ENCODE assay signal across 1 cellular context in the genomic region with DNA sequence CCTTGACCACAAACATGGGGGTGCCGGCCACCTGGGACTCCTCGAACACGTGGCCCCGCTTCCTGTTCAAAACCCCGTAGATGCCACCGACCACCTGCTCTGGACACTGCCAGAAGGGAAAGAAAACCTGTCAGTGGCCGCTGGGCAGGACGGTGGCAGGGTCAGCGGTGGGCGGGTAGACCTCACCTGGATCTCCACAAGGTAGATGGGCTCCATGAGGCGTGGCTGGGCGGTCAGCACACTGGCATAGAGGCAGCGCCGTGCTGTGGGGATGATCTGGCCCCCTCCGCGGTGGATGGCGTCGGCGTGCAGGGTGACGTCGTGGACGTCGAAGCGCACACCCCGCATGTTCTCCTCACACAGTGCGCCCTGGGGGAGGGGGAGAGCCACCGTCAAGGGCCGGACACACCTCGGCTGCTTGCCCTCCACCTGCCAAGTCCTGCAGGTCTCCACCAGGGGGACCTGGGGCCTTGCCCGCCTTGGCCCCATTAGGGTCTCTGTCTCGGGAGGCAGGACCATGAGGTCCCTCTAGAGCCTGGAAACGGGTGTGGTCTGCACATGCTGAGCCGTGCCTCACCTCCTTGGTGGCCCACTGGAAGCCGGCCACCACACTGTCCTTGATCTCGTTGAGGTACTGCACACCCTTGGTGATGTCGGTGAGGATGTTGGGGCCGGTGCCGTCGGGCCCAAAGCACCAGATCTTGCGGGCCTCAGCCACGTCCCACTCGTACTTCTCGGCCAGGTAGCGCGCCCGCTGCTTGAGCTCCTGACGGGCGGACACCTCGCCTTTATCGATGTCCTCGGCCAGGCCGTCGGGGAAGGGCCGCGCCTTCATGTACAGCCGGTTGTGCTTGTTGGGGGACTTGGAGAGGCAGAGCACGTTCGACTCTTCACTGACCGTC.
TF ChIP-seq lines count a peak whose summit lies in the region.

No MANE protein-coding gene starts in this region.

TF ChIP-seq in K562, 482 proteins besides CTCF, POLR2A, EP300 and RAD21 (continued from another document and continues in another):
- TF ChIP-seq, protein P1, sequence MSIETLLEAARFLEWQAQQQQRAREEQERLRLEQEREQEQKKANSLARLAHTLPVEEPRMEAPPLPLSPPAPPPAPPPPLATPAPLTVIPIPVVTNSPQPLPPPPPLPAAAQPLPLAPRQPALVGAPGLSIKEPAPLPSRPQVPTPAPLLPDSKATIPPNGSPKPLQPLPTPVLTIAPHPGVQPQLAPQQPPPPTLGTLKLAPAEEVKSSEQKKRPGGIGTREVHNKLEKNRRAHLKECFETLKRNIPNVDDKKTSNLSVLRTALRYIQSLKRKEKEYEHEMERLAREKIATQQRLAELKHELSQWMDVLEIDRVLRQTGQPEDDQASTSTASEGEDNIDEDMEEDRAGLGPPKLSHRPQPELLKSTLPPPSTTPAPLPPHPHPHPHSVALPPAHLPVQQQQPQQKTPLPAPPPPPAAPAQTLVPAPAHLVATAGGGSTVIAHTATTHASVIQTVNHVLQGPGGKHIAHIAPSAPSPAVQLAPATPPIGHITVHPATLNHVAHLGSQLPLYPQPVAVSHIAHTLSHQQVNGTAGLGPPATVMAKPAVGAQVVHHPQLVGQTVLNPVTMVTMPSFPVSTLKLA (conservative IDR thresholded peaks at IDR 0.05), result no peak
- TF ChIP-seq ZNF184 (CRISPR knock-in tag; IDR thresholded peaks at IDR 0.05) (no peak), ZNF232 (CRISPR knock-in tag; IDR thresholded peaks at IDR 0.05) (no peak), HMG20A (CRISPR knock-in tag; conservative IDR thresholded peaks at IDR 0.05) (no peak), ZEB2 (IDR thresholded peaks at IDR 0.05) (no peak), MED1 (CRISPR knock-in tag; IDR thresholded peaks at IDR 0.05; ENCODE audit: borderline replicate concordance) (no peak), PHTF2 (CRISPR knock-in tag; IDR thresholded peaks at IDR 0.05) (no peak), NFE2 (IDR thresholded peaks at IDR 0.05; ENCODE audit: low read depth) (no peak), MBD2 (IDR thresholded peaks at IDR 0.05; ENCODE audit: borderline replicate concordance, low read depth) (no peak), ETV5 (CRISPR knock-in tag; IDR thresholded peaks at IDR 0.05; ENCODE audit: low read depth) (no peak), RBBP5 (IDR thresholded peaks at IDR 0.05; ENCODE audit: borderline replicate concordance, insufficient read depth, low read length, poor library complexity, severe bottlenecking) (no peak), NR2F6 (CRISPR knock-in tag; IDR thresholded peaks at IDR 0.05) (no peak), CHD2 (IDR thresholded peaks at IDR 0.05; ENCODE audit: low read depth, low read length) (no peak), RBM15 (IDR thresholded peaks at IDR 0.05; ENCODE audit: insufficient read depth, low read length) (0 out of 2 replicates have a peak, but pooled peaks have one; percentile 32), SIX5 (IDR thresholded peaks at IDR 0.05; ENCODE audit: borderline replicate concordance in 1 of 2, insufficient read depth in 1 of 2, low read depth in 1 of 2, low read length in 2 of 2) (no peak), PHF21A (IDR thresholded peaks at IDR 0.05; ENCODE audit: borderline replicate concordance, low read depth) (no peak), CAMTA2 (CRISPR knock-in tag; conservative IDR thresholded peaks at IDR 0.05) (no peak), HDAC2 (IDR thresholded peaks at IDR 0.05) (no peak), KAT8 (IDR thresholded peaks at IDR 0.05; ENCODE audit: low read depth) (no peak), CBFB (CRISPR knock-in tag; IDR thresholded peaks at IDR 0.05) (no peak), HDAC8 (tag; IDR thresholded peaks at IDR 0.05) (no peak), MEIS2 (IDR thresholded peaks at IDR 0.05; ENCODE audit: partially characterized antibody) (no peak), CBFA2T2 (conservative IDR thresholded peaks at IDR 0.05) (no peak), HNRNPLL (IDR thresholded peaks at IDR 0.05; ENCODE audit: low read depth, low read length, poor library complexity, severe bottlenecking) (no peak), RBM34 (IDR thresholded peaks at IDR 0.05; ENCODE audit: borderline replicate concordance, insufficient read depth, low read length) (no peak), BACH1 (tag; IDR thresholded peaks at IDR 0.05) (no peak), HNRNPL (IDR thresholded peaks at IDR 0.05; ENCODE audit: low read depth, low read length) (no peak), YY1 (IDR thresholded peaks at IDR 0.05; ENCODE audit: borderline replicate concordance in 1 of 3, control insufficient read depth in 1 of 3, extremely low read depth in 1 of 3, insufficient read depth in 3 of 3, insufficient read length in 1 of 3, insufficient replicate concordance in 2 of 3, low read depth in 1 of 3, low read length in 2 of 3) (no peak), ZNF146 (CRISPR knock-in tag; IDR thresholded peaks at IDR 0.05; ENCODE audit: unreplicated experiment) (no peak), RBM39 (optimal IDR thresholded peaks at IDR 0.05; ENCODE audit: low read depth, low read length) (no peak), ZNF561 (CRISPR knock-in tag; conservative IDR thresholded peaks at IDR 0.05) (no peak), HMGN3 (IDR thresholded peaks at IDR 0.05; ENCODE audit: borderline replicate concordance, extremely low read depth, insufficient read length, low read depth, low read length) (no peak), SUPT5H (IDR thresholded peaks at IDR 0.05) (peak; percentile 49), ZNF830 (CRISPR knock-in tag; IDR thresholded peaks at IDR 0.05) (no peak), ILF3 (IDR thresholded peaks at IDR 0.05; ENCODE audit: borderline replicate concordance) (no peak), ZC3H8 (IDR thresholded peaks at IDR 0.05) (no peak), RBFOX2 (IDR thresholded peaks at IDR 0.05; ENCODE audit: low read depth, low read length) (peak; percentile 82), SOX6 (IDR thresholded peaks at IDR 0.05) (no peak), EP400 (IDR thresholded peaks at IDR 0.05) (no peak)
- TF ChIP-seq, protein P2, sequence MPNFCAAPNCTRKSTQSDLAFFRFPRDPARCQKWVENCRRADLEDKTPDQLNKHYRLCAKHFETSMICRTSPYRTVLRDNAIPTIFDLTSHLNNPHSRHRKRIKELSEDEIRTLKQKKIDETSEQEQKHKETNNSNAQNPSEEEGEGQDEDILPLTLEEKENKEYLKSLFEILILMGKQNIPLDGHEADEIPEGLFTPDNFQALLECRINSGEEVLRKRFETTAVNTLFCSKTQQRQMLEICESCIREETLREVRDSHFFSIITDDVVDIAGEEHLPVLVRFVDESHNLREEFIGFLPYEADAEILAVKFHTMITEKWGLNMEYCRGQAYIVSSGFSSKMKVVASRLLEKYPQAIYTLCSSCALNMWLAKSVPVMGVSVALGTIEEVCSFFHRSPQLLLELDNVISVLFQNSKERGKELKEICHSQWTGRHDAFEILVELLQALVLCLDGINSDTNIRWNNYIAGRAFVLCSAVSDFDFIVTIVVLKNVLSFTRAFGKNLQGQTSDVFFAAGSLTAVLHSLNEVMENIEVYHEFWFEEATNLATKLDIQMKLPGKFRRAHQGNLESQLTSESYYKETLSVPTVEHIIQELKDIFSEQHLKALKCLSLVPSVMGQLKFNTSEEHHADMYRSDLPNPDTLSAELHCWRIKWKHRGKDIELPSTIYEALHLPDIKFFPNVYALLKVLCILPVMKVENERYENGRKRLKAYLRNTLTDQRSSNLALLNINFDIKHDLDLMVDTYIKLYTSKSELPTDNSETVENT (CRISPR knock-in tag; IDR thresholded peaks at IDR 0.05), result peak; percentile 8; the same call in 1 of the 2 replicates
- TF ChIP-seq, protein P3, sequence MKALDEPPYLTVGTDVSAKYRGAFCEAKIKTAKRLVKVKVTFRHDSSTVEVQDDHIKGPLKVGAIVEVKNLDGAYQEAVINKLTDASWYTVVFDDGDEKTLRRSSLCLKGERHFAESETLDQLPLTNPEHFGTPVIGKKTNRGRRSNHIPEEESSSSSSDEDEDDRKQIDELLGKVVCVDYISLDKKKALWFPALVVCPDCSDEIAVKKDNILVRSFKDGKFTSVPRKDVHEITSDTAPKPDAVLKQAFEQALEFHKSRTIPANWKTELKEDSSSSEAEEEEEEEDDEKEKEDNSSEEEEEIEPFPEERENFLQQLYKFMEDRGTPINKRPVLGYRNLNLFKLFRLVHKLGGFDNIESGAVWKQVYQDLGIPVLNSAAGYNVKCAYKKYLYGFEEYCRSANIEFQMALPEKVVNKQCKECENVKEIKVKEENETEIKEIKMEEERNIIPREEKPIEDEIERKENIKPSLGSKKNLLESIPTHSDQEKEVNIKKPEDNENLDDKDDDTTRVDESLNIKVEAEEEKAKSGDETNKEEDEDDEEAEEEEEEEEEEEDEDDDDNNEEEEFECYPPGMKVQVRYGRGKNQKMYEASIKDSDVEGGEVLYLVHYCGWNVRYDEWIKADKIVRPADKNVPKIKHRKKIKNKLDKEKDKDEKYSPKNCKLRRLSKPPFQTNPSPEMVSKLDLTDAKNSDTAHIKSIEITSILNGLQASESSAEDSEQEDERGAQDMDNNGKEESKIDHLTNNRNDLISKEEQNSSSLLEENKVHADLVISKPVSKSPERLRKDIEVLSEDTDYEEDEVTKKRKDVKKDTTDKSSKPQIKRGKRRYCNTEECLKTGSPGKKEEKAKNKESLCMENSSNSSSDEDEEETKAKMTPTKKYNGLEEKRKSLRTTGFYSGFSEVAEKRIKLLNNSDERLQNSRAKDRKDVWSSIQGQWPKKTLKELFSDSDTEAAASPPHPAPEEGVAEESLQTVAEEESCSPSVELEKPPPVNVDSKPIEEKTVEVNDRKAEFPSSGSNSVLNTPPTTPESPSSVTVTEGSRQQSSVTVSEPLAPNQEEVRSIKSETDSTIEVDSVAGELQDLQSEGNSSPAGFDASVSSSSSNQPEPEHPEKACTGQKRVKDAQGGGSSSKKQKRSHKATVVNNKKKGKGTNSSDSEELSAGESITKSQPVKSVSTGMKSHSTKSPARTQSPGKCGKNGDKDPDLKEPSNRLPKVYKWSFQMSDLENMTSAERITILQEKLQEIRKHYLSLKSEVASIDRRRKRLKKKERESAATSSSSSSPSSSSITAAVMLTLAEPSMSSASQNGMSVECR (CRISPR knock-in tag; IDR thresholded peaks at IDR 0.05), result no peak
- TF ChIP-seq, protein P4, sequence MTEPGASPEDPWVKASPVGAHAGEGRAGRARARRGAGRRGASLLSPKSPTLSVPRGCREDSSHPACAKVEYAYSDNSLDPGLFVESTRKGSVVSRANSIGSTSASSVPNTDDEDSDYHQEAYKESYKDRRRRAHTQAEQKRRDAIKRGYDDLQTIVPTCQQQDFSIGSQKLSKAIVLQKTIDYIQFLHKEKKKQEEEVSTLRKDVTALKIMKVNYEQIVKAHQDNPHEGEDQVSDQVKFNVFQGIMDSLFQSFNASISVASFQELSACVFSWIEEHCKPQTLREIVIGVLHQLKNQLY (CRISPR knock-in tag; conservative IDR thresholded peaks at IDR 0.05), result no peak
- TF ChIP-seq, protein P5, sequence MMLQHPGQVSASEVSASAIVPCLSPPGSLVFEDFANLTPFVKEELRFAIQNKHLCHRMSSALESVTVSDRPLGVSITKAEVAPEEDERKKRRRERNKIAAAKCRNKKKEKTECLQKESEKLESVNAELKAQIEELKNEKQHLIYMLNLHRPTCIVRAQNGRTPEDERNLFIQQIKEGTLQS (IDR thresholded peaks at IDR 0.05), result no peak
- TF ChIP-seq, protein P5 (CRISPR knock-in tag; conservative IDR thresholded peaks at IDR 0.05), result no peak
- TF ChIP-seq, protein P6, sequence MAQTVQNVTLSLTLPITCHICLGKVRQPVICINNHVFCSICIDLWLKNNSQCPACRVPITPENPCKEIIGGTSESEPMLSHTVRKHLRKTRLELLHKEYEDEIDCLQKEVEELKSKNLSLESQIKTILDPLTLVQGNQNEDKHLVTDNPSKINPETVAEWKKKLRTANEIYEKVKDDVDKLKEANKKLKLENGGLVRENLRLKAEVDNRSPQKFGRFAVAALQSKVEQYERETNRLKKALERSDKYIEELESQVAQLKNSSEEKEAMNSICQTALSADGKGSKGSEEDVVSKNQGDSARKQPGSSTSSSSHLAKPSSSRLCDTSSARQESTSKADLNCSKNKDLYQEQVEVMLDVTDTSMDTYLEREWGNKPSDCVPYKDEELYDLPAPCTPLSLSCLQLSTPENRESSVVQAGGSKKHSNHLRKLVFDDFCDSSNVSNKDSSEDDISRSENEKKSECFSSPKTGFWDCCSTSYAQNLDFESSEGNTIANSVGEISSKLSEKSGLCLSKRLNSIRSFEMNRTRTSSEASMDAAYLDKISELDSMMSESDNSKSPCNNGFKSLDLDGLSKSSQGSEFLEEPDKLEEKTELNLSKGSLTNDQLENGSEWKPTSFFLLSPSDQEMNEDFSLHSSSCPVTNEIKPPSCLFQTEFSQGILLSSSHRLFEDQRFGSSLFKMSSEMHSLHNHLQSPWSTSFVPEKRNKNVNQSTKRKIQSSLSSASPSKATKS (CRISPR knock-in tag; IDR thresholded peaks at IDR 0.05), result no peak
- TF ChIP-seq, protein P7, sequence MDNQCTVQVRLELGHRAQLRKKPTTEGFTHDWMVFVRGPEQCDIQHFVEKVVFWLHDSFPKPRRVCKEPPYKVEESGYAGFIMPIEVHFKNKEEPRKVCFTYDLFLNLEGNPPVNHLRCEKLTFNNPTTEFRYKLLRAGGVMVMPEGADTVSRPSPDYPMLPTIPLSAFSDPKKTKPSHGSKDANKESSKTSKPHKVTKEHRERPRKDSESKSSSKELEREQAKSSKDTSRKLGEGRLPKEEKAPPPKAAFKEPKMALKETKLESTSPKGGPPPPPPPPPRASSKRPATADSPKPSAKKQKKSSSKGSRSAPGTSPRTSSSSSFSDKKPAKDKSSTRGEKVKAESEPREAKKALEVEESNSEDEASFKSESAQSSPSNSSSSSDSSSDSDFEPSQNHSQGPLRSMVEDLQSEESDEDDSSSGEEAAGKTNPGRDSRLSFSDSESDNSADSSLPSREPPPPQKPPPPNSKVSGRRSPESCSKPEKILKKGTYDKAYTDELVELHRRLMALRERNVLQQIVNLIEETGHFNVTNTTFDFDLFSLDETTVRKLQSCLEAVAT (IDR thresholded peaks at IDR 0.05), result peak in 1 of 2 experiments; percentile 37; a peak in 1 of 4 replicates
- TF ChIP-seq, protein P8, sequence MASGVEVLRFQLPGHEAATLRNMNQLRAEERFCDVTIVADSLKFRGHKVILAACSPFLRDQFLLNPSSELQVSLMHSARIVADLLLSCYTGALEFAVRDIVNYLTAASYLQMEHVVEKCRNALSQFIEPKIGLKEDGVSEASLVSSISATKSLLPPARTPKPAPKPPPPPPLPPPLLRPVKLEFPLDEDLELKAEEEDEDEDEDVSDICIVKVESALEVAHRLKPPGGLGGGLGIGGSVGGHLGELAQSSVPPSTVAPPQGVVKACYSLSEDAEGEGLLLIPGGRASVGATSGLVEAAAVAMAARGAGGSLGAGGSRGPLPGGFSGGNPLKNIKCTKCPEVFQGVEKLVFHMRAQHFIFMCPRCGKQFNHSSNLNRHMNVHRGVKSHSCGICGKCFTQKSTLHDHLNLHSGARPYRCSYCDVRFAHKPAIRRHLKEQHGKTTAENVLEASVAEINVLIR (CRISPR knock-in tag; IDR thresholded peaks at IDR 0.05), result no peak
- TF ChIP-seq, protein P9, sequence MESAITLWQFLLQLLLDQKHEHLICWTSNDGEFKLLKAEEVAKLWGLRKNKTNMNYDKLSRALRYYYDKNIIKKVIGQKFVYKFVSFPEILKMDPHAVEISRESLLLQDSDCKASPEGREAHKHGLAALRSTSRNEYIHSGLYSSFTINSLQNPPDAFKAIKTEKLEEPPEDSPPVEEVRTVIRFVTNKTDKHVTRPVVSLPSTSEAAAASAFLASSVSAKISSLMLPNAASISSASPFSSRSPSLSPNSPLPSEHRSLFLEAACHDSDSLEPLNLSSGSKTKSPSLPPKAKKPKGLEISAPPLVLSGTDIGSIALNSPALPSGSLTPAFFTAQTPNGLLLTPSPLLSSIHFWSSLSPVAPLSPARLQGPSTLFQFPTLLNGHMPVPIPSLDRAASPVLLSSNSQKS (CRISPR knock-in tag; IDR thresholded peaks at IDR 0.05), result no peak
